In genomic region chr19:49580264-49581006, GRCh38 we compare ENCODE assay signal across 8 cellular contexts. TPM values are rescaled to one million over a fixed set of nuclear protein-coding genes. Genes with fewer than 3 reads are reported as not detected.
DNase-seq lines count a peak whose midpoint lies in the region; ATAC-seq and TF ChIP-seq lines count a peak whose summit lies in the region.

Gene NOSIP, minus strand, starts transcription at chr19:49580556. Its CDS starts 19,865 bp downstream, at chr19:49560691.

- 2% methylated on average over 31 of the region's 31 CpGs for WGBS in ovary, 3 donors
- WGBS in thymus = 3% methylated on average over 31 of the region's 31 CpGs

- peaks cover 2% of the 10 kb centered on the region for H3K4me1 ChIP-seq in ovary (ENCODE audit: insufficient read depth)
- H3K4me1 ChIP-seq in thymus (ENCODE audit: control insufficient read depth, insufficient read depth, low read length) = peaks cover 7% of the 10 kb centered on the region

- DNase-seq in GM06990 (ENCODE audit: extremely low read depth, insufficient read length) = peak; percentile 91
- DNase-seq in NCI-H1105 treated with DMSO at 0.1 percent for 48 hours (lab: John Stamatoyannopoulos, UW) = peak; percentile 93
- peak; percentile 95 for DNase-seq in activated naive CD8-positive, alpha-beta T cell treated with anti-CD3 and anti-CD28 coated beads for 36 hours
- peak; percentile 96 for DNase-seq in glutamatergic neuron
- DNase-seq in ovary = peak; percentile 94 to 95 (median 95)

- peak within 1 kb of the TSS; percentile 84 for H2AFZ ChIP-seq in SU-DHL-6 (ENCODE audit: low read depth, low read length, severe bottlenecking)

- no peaks in the 10 kb centered on the region; the same call in 1 of the 2 replicates for H3K36me3 ChIP-seq in GM06990 (ENCODE audit: control insufficient read depth, insufficient read depth, low read length)
- H3K36me3 ChIP-seq in SU-DHL-6 (ENCODE audit: low read length) = 0 out of 2 replicates have a peak, but pooled peaks cover 4% of the 10 kb centered on the region
- H3K36me3 ChIP-seq in ovary = no peaks in the 10 kb centered on the region
- peaks cover 9% of the 10 kb centered on the region for H3K36me3 ChIP-seq in thymus (ENCODE audit: control insufficient read depth, insufficient read depth)

- no peak for TF ChIP-seq EP300 in ovary (IDR thresholded peaks at IDR 0.05)

- H3K9ac ChIP-seq in SU-DHL-6 (ENCODE audit: low read length) = peak within 1 kb of the TSS; percentile 88

- H3K4me2 ChIP-seq in SU-DHL-6 (ENCODE audit: low read depth, low read length, poor library complexity, severe bottlenecking) = peak within 1 kb of the TSS; percentile 93

- H3K27me3 Mint-ChIP-seq in activated naive CD8-positive, alpha-beta T cell treated with anti-CD3 and anti-CD28 coated beads for 36 hours = no peaks in the 10 kb centered on the region
- H3K27me3 Mint-ChIP-seq in glutamatergic neuron (ENCODE audit: unreplicated experiment) = peaks cover 2% of the 10 kb centered on the region

- TF ChIP-seq CTCF in GM06990 (IDR thresholded peaks at IDR 0.05; ENCODE audit: insufficient read depth, low read length, poor library complexity, severe bottlenecking) = no peak
- no peak for TF ChIP-seq CTCF in SU-DHL-6 (IDR thresholded peaks at IDR 0.05; ENCODE audit: insufficient read depth, low read length, poor library complexity, severe bottlenecking)
- TF ChIP-seq CTCF in glutamatergic neuron (IDR thresholded peaks at IDR 0.05; ENCODE audit: partially characterized antibody, unreplicated experiment) = no peak
- no peak for TF ChIP-seq CTCF in ovary (IDR thresholded peaks at IDR 0.05)

- peak; percentile 76 for TF ChIP-seq POLR2A in ovary (IDR thresholded peaks at IDR 0.05)

- peak within 1 kb of the TSS; percentile 91 for H3K27ac Mint-ChIP-seq in activated naive CD8-positive, alpha-beta T cell treated with anti-CD3 and anti-CD28 coated beads for 36 hours
- H3K27ac Mint-ChIP-seq in glutamatergic neuron (ENCODE audit: unreplicated experiment) = peak within 1 kb of the TSS; percentile 94

- no peaks in the 10 kb centered on the region for H3K9me3 ChIP-seq in SU-DHL-6 (ENCODE audit: insufficient read depth, low read length)
- H3K9me3 ChIP-seq in ovary = no peaks in the 10 kb centered on the region
- H3K9me3 ChIP-seq in thymus (ENCODE audit: control insufficient read depth) = no peaks in the 10 kb centered on the region

- H3K4me3 Mint-ChIP-seq in activated naive CD8-positive, alpha-beta T cell treated with anti-CD3 and anti-CD28 coated beads for 36 hours = peak within 1 kb of the TSS; percentile 94
- H3K4me3 Mint-ChIP-seq in glutamatergic neuron (ENCODE audit: unreplicated experiment) = peak within 1 kb of the TSS; percentile 97

- H4K20me1 ChIP-seq in SU-DHL-6 (ENCODE audit: low read depth, low read length) = no peaks in the 10 kb centered on the region

- H3K27ac ChIP-seq in SU-DHL-6 (ENCODE audit: low read depth, low read length) = peak within 1 kb of the TSS; percentile 26
- peak within 1 kb of the TSS in 1 of 2 donors; percentile 50 for H3K27ac ChIP-seq in ovary
- peak within 1 kb of the TSS; percentile 54 for H3K27ac ChIP-seq in thymus (ENCODE audit: low read depth)

- H3K36me3 Mint-ChIP-seq in activated naive CD8-positive, alpha-beta T cell treated with anti-CD3 and anti-CD28 coated beads for 36 hours = peaks cover 2% of the 10 kb centered on the region
- H3K36me3 Mint-ChIP-seq in glutamatergic neuron (ENCODE audit: unreplicated experiment) = no peaks in the 10 kb centered on the region

- H3K27me3 ChIP-seq in GM06990 (replicated peaks; ENCODE audit: control insufficient read depth, insufficient read depth, low read length) = no peaks in the 10 kb centered on the region
- H3K27me3 ChIP-seq in SU-DHL-6 (ENCODE audit: low read length) = no peaks in the 10 kb centered on the region
- H3K27me3 ChIP-seq in ovary = no peaks in the 10 kb centered on the region
- no peaks in the 10 kb centered on the region for H3K27me3 ChIP-seq in thymus (ENCODE audit: control insufficient read depth, insufficient read depth)

- H3K9me3 Mint-ChIP-seq in activated naive CD8-positive, alpha-beta T cell treated with anti-CD3 and anti-CD28 coated beads for 36 hours = no peaks in the 10 kb centered on the region
- H3K9me3 Mint-ChIP-seq in glutamatergic neuron (ENCODE audit: unreplicated experiment) = peaks cover 3% of the 10 kb centered on the region

- intact Hi-C loops in ovary (cut with DNase I) = no loop called here

- H3K4me1 Mint-ChIP-seq in activated naive CD8-positive, alpha-beta T cell treated with anti-CD3 and anti-CD28 coated beads for 36 hours = peaks cover 24% of the 10 kb centered on the region
- peaks cover 13% of the 10 kb centered on the region for H3K4me1 Mint-ChIP-seq in glutamatergic neuron (ENCODE audit: low read depth, unreplicated experiment)

- peaks cover 7% of the 10 kb centered on the region; the same call in 1 of the 2 replicates for H3F3A ChIP-seq in SU-DHL-6 (ENCODE audit: insufficient read depth)

- H3K9me2 ChIP-seq in SU-DHL-6 (replicated peaks; ENCODE audit: insufficient read depth, low read length) = no peaks in the 10 kb centered on the region

- H3K79me2 ChIP-seq in SU-DHL-6 (ENCODE audit: insufficient read depth, low read length) = peaks cover 31% of the 10 kb centered on the region

- peak; percentile 85 for ATAC-seq in HG02610 (IDR thresholded peaks at IDR 0.05; ENCODE audit: unreplicated experiment)

- H3K4me3 ChIP-seq in GM06990 (replicated peaks; ENCODE audit: low read depth, low read length) (peak within 1 kb of the TSS; percentile 68), SU-DHL-6 (ENCODE audit: insufficient read depth, low read length, poor library complexity, severe bottlenecking) (peak within 1 kb of the TSS; percentile 93), ovary (peak within 1 kb of the TSS; percentile 58), thymus (ENCODE audit: low read length) (peak within 1 kb of the TSS; percentile 55)

RNA-seq across cellular contexts. Expression of gene NOSIP, which starts in this region (rescaled TPM):
- total RNA-seq in activated naive CD8-positive, alpha-beta T cell treated with anti-CD3 and anti-CD28 coated beads for 36 hours = 10 to 100 TPM; 61.4 to 69.5 TPM
- total RNA-seq in glutamatergic neuron (ENCODE audit: unreplicated experiment) = 94.4 TPM
- total RNA-seq in ovary = 10 to 100 TPM; 44.8 to 70.1 (median 58.7) TPM
- polyA plus RNA-seq in ovary = 10 to 100 TPM; 31.0 to 65.0 TPM
- polyA plus RNA-seq in thymus = 156 TPM
